In genomic region chr22:38505595-38506117, GRCh38 we compare ENCODE assay signal across 1 cellular context.
TF ChIP-seq lines count a peak whose summit lies in the region.

No MANE protein-coding gene starts in this region.

TF ChIP-seq in HCT116, 20 proteins besides CTCF, POLR2A, EP300 and RAD21 (continued from another document):
- TF ChIP-seq REST (IDR thresholded peaks at IDR 0.05; ENCODE audit: low read depth) (no peak), CEBPB (IDR thresholded peaks at IDR 0.05; ENCODE audit: low read depth) (no peak), SP1 (IDR thresholded peaks at IDR 0.05; ENCODE audit: low read depth) (no peak), ELF1 (IDR thresholded peaks at IDR 0.05; ENCODE audit: borderline replicate concordance, low read depth) (no peak), TCF7L2 (IDR thresholded peaks at IDR 0.05; ENCODE audit: borderline replicate concordance, extremely low read depth, insufficient read depth, insufficient read length) (no peak), EGR1 (IDR thresholded peaks at IDR 0.05; ENCODE audit: low read depth) (no peak), YY1 (IDR thresholded peaks at IDR 0.05; ENCODE audit: extremely low read depth, insufficient replicate concordance, low read depth, low read length) (no peak), ATF3 (IDR thresholded peaks at IDR 0.05) (no peak), ZFX (IDR thresholded peaks at IDR 0.05) (peak; percentile 98), POLR2AphosphoS5 (IDR thresholded peaks at IDR 0.05; ENCODE audit: low read depth, low read length) (peak; percentile 44), EZH2phosphoT487 (IDR thresholded peaks at IDR 0.05; ENCODE audit: borderline replicate concordance) (no peak), SIN3A (IDR thresholded peaks at IDR 0.05; ENCODE audit: low read depth) (peak; percentile 28; the same call in 1 of the 2 replicates), ZNF274 (IDR thresholded peaks at IDR 0.05; ENCODE audit: low read depth, low read length) (no peak), EZH2 (IDR thresholded peaks at IDR 0.05) (no peak), ZBTB33 (IDR thresholded peaks at IDR 0.05; ENCODE audit: extremely low read depth, insufficient replicate concordance, low read length) (no peak), SRF (IDR thresholded peaks at IDR 0.05; ENCODE audit: low read depth) (no peak), JUND (IDR thresholded peaks at IDR 0.05) (no peak), CBX3 (IDR thresholded peaks at IDR 0.05; ENCODE audit: low read depth) (no peak)
- TF ChIP-seq, protein P1, sequence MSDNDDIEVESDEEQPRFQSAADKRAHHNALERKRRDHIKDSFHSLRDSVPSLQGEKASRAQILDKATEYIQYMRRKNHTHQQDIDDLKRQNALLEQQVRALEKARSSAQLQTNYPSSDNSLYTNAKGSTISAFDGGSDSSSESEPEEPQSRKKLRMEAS (IDR thresholded peaks at IDR 0.05): no peak; the same call in 1 of the 2 replicates
